11 cellular contexts compared by ENCODE assay signal in the genomic region with DNA sequence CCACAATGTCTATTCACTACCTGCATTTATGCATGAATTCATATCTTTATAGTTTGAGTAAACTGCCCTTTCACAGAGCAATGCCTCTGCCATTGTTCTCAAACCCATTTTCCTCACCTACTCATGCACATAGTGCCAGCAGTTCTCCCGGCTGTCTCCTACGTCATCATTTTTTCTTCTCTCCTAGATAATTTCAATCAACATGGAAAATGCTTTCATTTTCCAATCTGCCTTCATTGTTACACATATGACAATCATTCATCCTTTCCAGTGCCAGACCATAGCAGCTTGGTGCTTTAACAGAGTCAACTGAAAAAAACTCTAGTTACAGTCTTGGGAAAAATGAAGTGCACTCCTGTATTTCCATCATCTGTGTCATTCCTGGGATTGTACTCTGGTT.
"Had no signal": no experiment of that assay in that cellular context is flagged by ENCODE, and none has a peak within 500 bp of the region (broad histone marks: within the 10 kb centered on the region; RNA-seq: fewer than 3 reads in every experiment).

No MANE protein-coding gene starts in this region.

- H3K4me1 Mint-ChIP-seq: GM23338 had no signal

- DNase-seq: GM23248, GOT3, H7, H9, HCEC 1CT, HFFc6 had no signal

- H3K9me3 ChIP-seq: HAP-1 had no signal

- H3K36me3 ChIP-seq: HAP-1 had no signal

- H2AFZ ChIP-seq: GM23248, GM23338 had no signal

- FAIRE-seq: H1, H54 had no signal

- H3K4me2 ChIP-seq: GM23338 had no signal

- H3K27ac Mint-ChIP-seq: GM23338, H9, HFFc6 had no signal

- H3K9ac ChIP-seq: GM23248 had no signal

- ATAC-seq: GM23338, HCT116 had no signal

- H3K27ac ChIP-seq: GM23248 had no signal

- H3K4me3 ChIP-seq: GM23248, GM23338, HAP-1 had no signal

- H3K4me1 ChIP-seq: HAP-1 had no signal

- H3K4me3 Mint-ChIP-seq: GM23338, H9, HFFc6 had no signal
